In genomic region chr6:126002755-126003390, GRCh38 we compare ENCODE assay signal across 19 cellular contexts.
"Had no signal": no experiment of that assay in that cellular context is flagged by ENCODE, and none has a peak within 500 bp of the region (broad histone marks: within the 10 kb centered on the region; RNA-seq: fewer than 3 reads in every experiment).

No MANE protein-coding gene starts in this region.

- H3K4me1 Mint-ChIP-seq: nephron; stimulated activated memory B cell treated with anti-CD40 and anti-IgM and Interleukin-4, amounts not matched to agents 10 μg/mL and 1 μg/mL and 100 μg/mL, for 72 hours had no signal

- ATAC-seq: body of pancreas; gastroesophageal sphincter; left lobe of liver; sciatic nerve; stimulated activated memory B cell treated with anti-CD40 and anti-IgM and Interleukin-4, amounts not matched to agents 10 μg/mL and 1 μg/mL and 100 μg/mL, for 72 hours had no signal

- DNase-seq: activated gamma-delta T cell treated with Interleukin-2 at 50 U/mL for 16 hours; activated T-cell treated with anti-CD3 and anti-CD28 coated beads for 4 hours; amniotic stem cell; body of pancreas; central memory CD4-positive, alpha-beta T cell; cortex of kidney; effector CD8-positive, alpha-beta T cell; islet precursor cell; mammary epithelial cell; SJCRH30; spleen; stimulated activated CD4-positive, alpha-beta T cell treated with anti-CD3 and anti-CD28 coated beads, Interleukin-1b, Interleukin-23, amount 100 ng/mL, for 48 hours; substantia nigra; transverse colon had no signal

- H3K9me3 Mint-ChIP-seq: stimulated activated memory B cell treated with anti-CD40 and anti-IgM and Interleukin-4, amounts not matched to agents 10 μg/mL and 1 μg/mL and 100 μg/mL, for 72 hours had no signal

- H3K27ac Mint-ChIP-seq: nephron; stimulated activated memory B cell treated with anti-CD40 and anti-IgM and Interleukin-4, amounts not matched to agents 10 μg/mL and 1 μg/mL and 100 μg/mL, for 72 hours had no signal

- H3K9me3 ChIP-seq: gastroesophageal sphincter, SJCRH30, spleen, transverse colon had no signal

- H3K27ac ChIP-seq: body of pancreas, gastroesophageal sphincter, SJCRH30, spleen, transverse colon had no signal

- H3K27me3 Mint-ChIP-seq: stimulated activated memory B cell treated with anti-CD40 and anti-IgM and Interleukin-4, amounts not matched to agents 10 μg/mL and 1 μg/mL and 100 μg/mL, for 72 hours had no signal

- H3K4me3 Mint-ChIP-seq: nephron; stimulated activated memory B cell treated with anti-CD40 and anti-IgM and Interleukin-4, amounts not matched to agents 10 μg/mL and 1 μg/mL and 100 μg/mL, for 72 hours had no signal
